22 cellular contexts compared by ENCODE assay signal in the genomic region with DNA sequence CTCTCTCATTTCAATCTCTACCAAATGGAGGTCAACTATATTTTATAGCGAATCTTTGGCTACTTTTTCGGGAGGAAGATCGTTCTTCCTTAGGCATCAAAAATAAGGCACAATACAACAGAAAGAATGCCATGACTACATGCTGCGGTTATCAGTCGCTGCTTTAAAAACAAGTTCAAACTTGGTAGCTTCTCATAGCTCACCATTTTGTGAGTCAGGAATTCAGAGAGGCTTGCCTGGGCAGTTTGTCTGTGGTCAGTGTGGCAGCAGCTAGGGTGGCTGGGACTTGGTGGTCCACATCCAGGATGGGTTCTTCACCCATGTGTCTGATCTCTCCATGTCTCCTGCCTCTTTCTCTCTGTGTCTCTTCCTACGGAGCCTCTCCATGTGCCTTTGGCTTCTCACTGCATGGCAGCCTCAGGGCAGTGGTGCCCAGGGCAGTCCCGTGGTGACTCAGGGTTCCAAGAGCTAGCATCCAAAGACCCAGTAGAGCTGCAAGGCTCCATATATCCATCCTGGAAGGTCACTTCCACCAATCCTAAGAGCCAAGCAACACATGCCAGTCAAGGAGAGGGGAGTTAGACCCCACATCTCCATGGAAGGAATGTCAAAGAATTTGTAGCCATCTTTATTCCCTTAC. TPM values are rescaled to one million over a fixed set of nuclear protein-coding genes. Genes with fewer than 3 reads are reported as not detected.
DNase-seq lines count a peak whose midpoint lies in the region; ATAC-seq, FAIRE-seq and TF ChIP-seq lines count a peak whose summit lies in the region.
"Had no signal": no experiment of that assay in that cellular context is flagged by ENCODE, and none has a peak within 500 bp of the region (broad histone marks: within the 10 kb centered on the region; RNA-seq: fewer than 3 reads in every experiment).

No MANE protein-coding gene starts in this region.

- no peaks in the 10 kb centered on the region for H3K27me3 ChIP-seq in breast epithelium
- no peaks in the 10 kb centered on the region for H3K27me3 ChIP-seq in bronchial epithelial cell (ENCODE audit: control insufficient read depth, insufficient read depth, low read length)
- no peaks in the 10 kb centered on the region for H3K27me3 ChIP-seq in foreskin keratinocyte

- peak; percentile 90 for ATAC-seq in foreskin keratinocyte
- ATAC-seq: HCT116, K562, PC-3 had no signal

- H3K36me3 ChIP-seq in breast epithelium (no peaks in the 10 kb centered on the region), bronchial epithelial cell (ENCODE audit: control insufficient read depth, insufficient read depth, low read length) (no peaks in the 10 kb centered on the region)

- H3K4me1 Mint-ChIP-seq in MCF 10A (ENCODE audit: insufficient read depth, unreplicated experiment): peaks cover 7% of the 10 kb centered on the region
- H3K4me1 Mint-ChIP-seq in type B pancreatic cell (ENCODE audit: unreplicated experiment): peaks cover 13% of the 10 kb centered on the region

- FAIRE-seq in bronchial epithelial cell (lab: Jason Lieb, UNC): peak; percentile 91
- FAIRE-seq: D721Med, GM12892, K562 had no signal

- H3K4me1 ChIP-seq in breast epithelium: no peaks in the 10 kb centered on the region
- H3K4me1 ChIP-seq in foreskin keratinocyte: peaks cover 18% of the 10 kb centered on the region

- CTCF ChIA-PET in MCF 10A (lab: Yijun Ruan, JAX): interaction anchor here (1.1 to 4.2 kb wide), 2 partner anchors 34 to 138 kb away, joined by 3 to 24 read pairs; no protein-coding TSS in a partner anchor

- H3K4me3 ChIP-seq in breast epithelium (no peak overlapping the region), bronchial epithelial cell (ENCODE audit: low read depth, low read length) (no peak overlapping the region)
- H3K4me3 ChIP-seq: K562 had no signal

- H3K4me3 Mint-ChIP-seq in MCF 10A (ENCODE audit: unreplicated experiment) (peak overlapping the region; percentile 32), type B pancreatic cell (no peak overlapping the region)

- H3K36me3 Mint-ChIP-seq in MCF 10A (ENCODE audit: insufficient read depth, unreplicated experiment) (no peaks in the 10 kb centered on the region), type B pancreatic cell (no peaks in the 10 kb centered on the region)

- no TSS peak for BruUV-seq in MCF 10A (replicated peaks; lab: Mats Ljungman, UMichigan)

- H3K27me3 Mint-ChIP-seq in MCF 10A (ENCODE audit: insufficient read depth, unreplicated experiment) (no peaks in the 10 kb centered on the region), type B pancreatic cell (peaks cover 11% of the 10 kb centered on the region)
- H3K27me3 Mint-ChIP-seq: CD8-positive, alpha-beta memory T cell had no signal

- intact Hi-C loops in MCF 10A (cut with micrococcal nuclease) (no loop called here), breast epithelium (cut with DNase I; ENCODE audit: low total_unique reads) (no loop called here)

- TF ChIP-seq POLR2A in breast epithelium (IDR thresholded peaks at IDR 0.05): no peak

- POLR2A ChIA-PET in MCF 10A (lab: Yijun Ruan, JAX): interaction anchor here (0.6 to 1.7 kb wide), 5 partner anchors 10 to 1242 kb away, joined by 3 to 4 read pairs (median 3); a partner anchor contains a TSS

- H3K9me3 ChIP-seq in breast epithelium: no peaks in the 10 kb centered on the region

- H3K9me3 Mint-ChIP-seq in MCF 10A (ENCODE audit: unreplicated experiment) (no peaks in the 10 kb centered on the region), type B pancreatic cell (no peaks in the 10 kb centered on the region)
- H3K9me3 Mint-ChIP-seq: CD8-positive, alpha-beta memory T cell had no signal

- H3K27ac ChIP-seq in breast epithelium (no peak overlapping the region), foreskin keratinocyte (no peak overlapping the region), substantia nigra (ENCODE audit: low read depth, low read length, poor library complexity, severe bottlenecking) (no peak overlapping the region)

- DNase-seq in MCF 10A (ENCODE audit: unreplicated experiment) (peak; percentile 72), breast epithelium (ENCODE audit: low spot score in 2 of 2) (no peak), bronchial epithelial cell (ENCODE audit: low read depth) (peak; percentile 96), foreskin keratinocyte (peak; percentile 90 to 96), type B pancreatic cell (ENCODE audit: extremely low spot score, unreplicated experiment) (peak; percentile 37), substantia nigra (lab: John Stamatoyannopoulos, UW) (no peak), amniotic stem cell (lab: John Stamatoyannopoulos, UW) (no peak)
- no peak for DNase-seq in stimulated activated CD4-positive, alpha-beta T cell treated with anti-CD3 and anti-CD28 coated beads, Interleukin-4, amount 100 ng/mL, for 24 hours
- DNase-seq: CD8-positive, alpha-beta memory T cell; GOT3; NCI-H1105 treated with DMSO at 0.1 percent for 48 hours; NCI-H1694; NCI-H2107; NCI-H524 treated with DMSO at 0.1 percent for 48 hours; PC-3; RPMI8226 had no signal

- TF ChIP-seq CTCF in MCF 10A (IDR thresholded peaks at IDR 0.05; ENCODE audit: unreplicated experiment) (no peak), breast epithelium (IDR thresholded peaks at IDR 0.05) (no peak), bronchial epithelial cell (IDR thresholded peaks at IDR 0.05; ENCODE audit: insufficient read depth, low read length, severe bottlenecking) (no peak), foreskin keratinocyte (conservative IDR thresholded peaks at IDR 0.05) (no peak), type B pancreatic cell (conservative IDR thresholded peaks at IDR 0.05) (no peak)

- H3K27ac Mint-ChIP-seq in MCF 10A (ENCODE audit: low read depth, unreplicated experiment): peak overlapping the region; percentile 66
- H3K27ac Mint-ChIP-seq in type B pancreatic cell: no peak overlapping the region

RNA-seq across cellular contexts. Expression of a gene that starts 10.4 kb away (rescaled TPM):
- not detected in 2 replicates for total RNA-seq in MCF 10A (2022)
- total RNA-seq in breast epithelium: 1 to 10 TPM; 1.1 to 2.9 (median 2.9) TPM
- total RNA-seq in bronchial epithelial cell: not detected in 2 replicates
- not detected in 2 replicates for total RNA-seq in foreskin keratinocyte
- not detected in 2 replicates for polyA plus RNA-seq in foreskin keratinocyte
- 0.33 and 0.43 TPM in 2 replicates for total RNA-seq in type B pancreatic cell (ENCODE audit: low replicate concordance)
- total RNA-seq: A172, PC-3 had no signal
- polyA plus RNA-seq: BJ, K562 had no signal

Comparison
In these comparisons a context has a peak if more than half of its experiments do, and no peak if none do; other contexts are left out.
1. DNase-seq: peak in MCF 10A (single experiment), bronchial epithelial cell (single experiment), foreskin keratinocyte (2 of 2) and type B pancreatic cell (single experiment); none in breast epithelium (0 of 2), substantia nigra (0 of 49), stimulated activated CD4-positive, alpha-beta T cell treated with anti-CD3 and anti-CD28 coated beads, Interleukin-4, amount 100 ng/mL, for 24 hours (single experiment) and amniotic stem cell (single experiment).